18 cellular contexts compared by ENCODE assay signal in genomic region chr2:31558401-31559295, GRCh38. TPM values are rescaled to one million over a fixed set of nuclear protein-coding genes. Genes with fewer than 3 reads are reported as not detected.
DNase-seq lines count a peak whose midpoint lies in the region; ATAC-seq, FAIRE-seq and TF ChIP-seq lines count a peak whose summit lies in the region.
"Had no signal": no experiment of that assay in that cellular context is flagged by ENCODE, and none has a peak within 500 bp of the region (broad histone marks: within the 10 kb centered on the region; RNA-seq: fewer than 3 reads in every experiment).

No MANE protein-coding gene starts in this region.

- no peak overlapping the region for H2BK12ac ChIP-seq in H9 (ENCODE audit: insufficient read length, low read depth, low read length)

- H3K4me1 ChIP-seq in astrocyte (ENCODE audit: insufficient read depth, low read length) (no peaks in the 10 kb centered on the region), H9 (ENCODE audit: insufficient read depth, low read length) (no peaks in the 10 kb centered on the region)
- H3K4me1 ChIP-seq: BE2C had no signal

- no peaks in the 10 kb centered on the region for H4K20me1 ChIP-seq in astrocyte (ENCODE audit: insufficient read depth, low read length)
- no peaks in the 10 kb centered on the region for H4K20me1 ChIP-seq in H9 (ENCODE audit: control insufficient read depth, insufficient read depth, insufficient read length)

- no CpG with 5 or more reads among the region's 7 CpGs for WGBS in H9 (ENCODE audit: extremely low coverage, insufficient read length, low lambda C conversion rate)

- peaks cover 7% of the 10 kb centered on the region for H3K9me3 ChIP-seq in astrocyte (ENCODE audit: insufficient read depth, low read depth, low read length)
- no peaks in the 10 kb centered on the region for H3K9me3 ChIP-seq in H9 (ENCODE audit: control insufficient read depth, low read depth, low read length)
- H3K9me3 ChIP-seq: BE2C, ovary had no signal

- no peak overlapping the region for H3K4ac ChIP-seq in H9 (ENCODE audit: low read depth, low read length)

- DNase-seq in AG10803 (ENCODE audit: low read depth) (peak; percentile 71), LHCN-M2 (ENCODE audit: low read depth) (peak; percentile 15), astrocyte (ENCODE audit: low read depth) (peak; percentile 1), kidney glomerular epithelial cell (lab: John Stamatoyannopoulos, UW) (peak; percentile 75), DMS 273 treated with DMSO at 0.1 percent for 48 hours (lab: John Stamatoyannopoulos, UW) (no peak), H9 (no peak), islet precursor cell (no peak)
- DNase-seq: activated CD4-positive, alpha-beta T cell treated with anti-CD3 and anti-CD28 coated beads, Interleukin-2, amount 50 U/mL, for 4 hours; activated gamma-delta T cell treated with Interleukin-2 at 50 U/mL for 16 hours; BE2C; head of caudate nucleus; NCI-H446 treated with DMSO at 0.1 percent for 48 hours; ovary; SW 1271 had no signal

- H2BK15ac ChIP-seq in H9 (ENCODE audit: low read depth, low read length) = no peak overlapping the region

- H2BK5ac ChIP-seq in H9 (ENCODE audit: insufficient read length, low read length) = no peak overlapping the region

- H2AK5ac ChIP-seq in H9 (ENCODE audit: insufficient read length, low read length) = no peak overlapping the region

- no peak overlapping the region for H3K23ac ChIP-seq in H9 (ENCODE audit: insufficient read length, low read depth, low read length)

- TF ChIP-seq CTCF in AG10803 (conservative IDR thresholded peaks at IDR 0.05; ENCODE audit: low read length) (no peak), astrocyte (IDR thresholded peaks at IDR 0.05; ENCODE audit: insufficient read depth, low read depth, low read length) (no peak), H9 (conservative IDR thresholded peaks at IDR 0.05) (no peak)

- H3K79me2 ChIP-seq in astrocyte (ENCODE audit: insufficient read depth, low read length) (no peaks in the 10 kb centered on the region), H9 (ENCODE audit: insufficient read depth, low read length) (no peaks in the 10 kb centered on the region)

- no peaks in the 10 kb centered on the region for H3K27me3 ChIP-seq in astrocyte (ENCODE audit: insufficient read depth, low read length)
- no peaks in the 10 kb centered on the region for H3K27me3 ChIP-seq in H9 (ENCODE audit: insufficient read depth, low read length)
- H3K27me3 ChIP-seq: BE2C, ovary had no signal

- H3K9ac ChIP-seq in astrocyte (ENCODE audit: low read length) (no peak overlapping the region), H9 (ENCODE audit: extremely low read depth, insufficient read length, low read length) (no peak overlapping the region)
- H3K9ac ChIP-seq: KMS-11 had no signal

- H4K8ac ChIP-seq in H9 (replicated peaks; ENCODE audit: insufficient read length, low read depth, low read length) = no peak overlapping the region

- H3K36me3 Mint-ChIP-seq in astrocyte (ENCODE audit: low read depth, unreplicated experiment) (no peaks in the 10 kb centered on the region), H9 (ENCODE audit: insufficient read depth in 1 of 3, low read depth in 3 of 3) (no peaks in the 10 kb centered on the region)

- H2BK120ac ChIP-seq in H9 (ENCODE audit: low read depth, low read length, poor library complexity, severe bottlenecking) = no peak overlapping the region

- H3K4me1 Mint-ChIP-seq in astrocyte (ENCODE audit: low read depth, unreplicated experiment) (peaks cover 13% of the 10 kb centered on the region), H9 (no peaks in the 10 kb centered on the region)
- H3K4me1 Mint-ChIP-seq: memory B cell had no signal

- H3K18ac ChIP-seq in H9 (ENCODE audit: insufficient read length, low read depth, low read length) = no peak overlapping the region

- H3K36me3 ChIP-seq in astrocyte (ENCODE audit: insufficient read depth, low read length) = no peaks in the 10 kb centered on the region
- H3K36me3 ChIP-seq: BE2C, ovary had no signal

- no peak overlapping the region for H2BK20ac ChIP-seq in H9 (ENCODE audit: low read depth, low read length, poor library complexity, severe bottlenecking)

- no peak overlapping the region for H3K14ac ChIP-seq in H9 (ENCODE audit: insufficient read depth, low read length)

- no peak overlapping the region for H3T11ph ChIP-seq in H9 (ENCODE audit: low read length)

- H3K27ac ChIP-seq in astrocyte (ENCODE audit: low read depth, low read length) (no peak overlapping the region), H9 (ENCODE audit: insufficient read length, low read depth, low read length) (no peak overlapping the region)
- H3K27ac ChIP-seq: KMS-11, ovary had no signal

- H3K56ac ChIP-seq in H9 (ENCODE audit: insufficient read length, low read depth, low read length) = no peak overlapping the region

- no peaks in the 10 kb centered on the region for H3K79me1 ChIP-seq in H9 (ENCODE audit: insufficient read depth, low read depth, low read length, poor library complexity, severe bottlenecking)

- H3K4me3 ChIP-seq in AG10803 (ENCODE audit: low read length) (no peak overlapping the region), astrocyte (ENCODE audit: insufficient read depth, low read depth, low read length) (no peak overlapping the region)
- H3K4me3 ChIP-seq: ovary had no signal

- H3K9me3 Mint-ChIP-seq in astrocyte (ENCODE audit: unreplicated experiment) = peaks cover 8% of the 10 kb centered on the region
- peaks cover 8 to 17% of the 10 kb centered on the region in 2 experiments; a peak in 4 of 5 replicates for H3K9me3 Mint-ChIP-seq in H9

- H3K27ac Mint-ChIP-seq in astrocyte (ENCODE audit: unreplicated experiment) (peak overlapping the region; percentile 84), H9 (no peak overlapping the region)
- H3K27ac Mint-ChIP-seq: memory B cell had no signal

- H4K5ac ChIP-seq in H9 (ENCODE audit: insufficient read length, low read depth, low read length) = no peak overlapping the region

- H3K4me2 ChIP-seq in astrocyte (ENCODE audit: low read length) = no peak overlapping the region
- no peak overlapping the region for H3K4me2 ChIP-seq in H9 (ENCODE audit: insufficient read depth, insufficient read length, low read length)
- H3K4me2 ChIP-seq: KMS-11 had no signal

- H3K23me2 ChIP-seq in H9 (ENCODE audit: insufficient read length, low read depth, low read length, poor library complexity, severe bottlenecking) = no peaks in the 10 kb centered on the region

- no peak overlapping the region for H4K91ac ChIP-seq in H9 (ENCODE audit: insufficient read length, low read depth, low read length)

- ATAC-seq in HG03442 (IDR thresholded peaks at IDR 0.05; ENCODE audit: unreplicated experiment) = no peak

- H3K27me3 Mint-ChIP-seq in astrocyte (ENCODE audit: low read depth, unreplicated experiment) (peaks cover 3% of the 10 kb centered on the region), H9 (ENCODE audit: low read depth) (0 out of 2 replicates have a peak, but pooled peaks cover 2% of the 10 kb centered on the region)

- FAIRE-seq in astrocyte (lab: Jason Lieb, UNC) = peak; percentile 32
- FAIRE-seq: H54 had no signal

- H3K4me3 Mint-ChIP-seq in astrocyte (ENCODE audit: unreplicated experiment) = no peak overlapping the region
- H3K4me3 Mint-ChIP-seq in H9 = no peak overlapping the region
- H3K4me3 Mint-ChIP-seq: memory B cell had no signal

- H2AFZ ChIP-seq in astrocyte (ENCODE audit: low read depth, low read length) (no peak overlapping the region), H9 (ENCODE audit: low read length) (no peak overlapping the region)

RNA-seq across cellular contexts. Expression of gene SRD5A2, which starts 22.1 kb away (rescaled TPM):
- not detected in 2 replicates for total RNA-seq in LHCN-M2 (2014; rRNA removed)
- not detected for polyA plus RNA-seq in LHCN-M2 (2012)
- not detected in 2 replicates for total RNA-seq in astrocyte
- not detected in 2 replicates for total RNA-seq in H9 (2021)

Comparison
In these comparisons a context has a peak if more than half of its experiments do, and no peak if none do; other contexts are left out.
1. DNase-seq: peak in AG10803 (single experiment), LHCN-M2 (single experiment), astrocyte (single experiment) and kidney glomerular epithelial cell (single experiment); none in DMS 273 treated with DMSO at 0.1 percent for 48 hours (single experiment), H9 (single experiment) and islet precursor cell (single experiment).